Comparison of ENCODE assay signal across 17 cellular contexts in the genomic region with DNA sequence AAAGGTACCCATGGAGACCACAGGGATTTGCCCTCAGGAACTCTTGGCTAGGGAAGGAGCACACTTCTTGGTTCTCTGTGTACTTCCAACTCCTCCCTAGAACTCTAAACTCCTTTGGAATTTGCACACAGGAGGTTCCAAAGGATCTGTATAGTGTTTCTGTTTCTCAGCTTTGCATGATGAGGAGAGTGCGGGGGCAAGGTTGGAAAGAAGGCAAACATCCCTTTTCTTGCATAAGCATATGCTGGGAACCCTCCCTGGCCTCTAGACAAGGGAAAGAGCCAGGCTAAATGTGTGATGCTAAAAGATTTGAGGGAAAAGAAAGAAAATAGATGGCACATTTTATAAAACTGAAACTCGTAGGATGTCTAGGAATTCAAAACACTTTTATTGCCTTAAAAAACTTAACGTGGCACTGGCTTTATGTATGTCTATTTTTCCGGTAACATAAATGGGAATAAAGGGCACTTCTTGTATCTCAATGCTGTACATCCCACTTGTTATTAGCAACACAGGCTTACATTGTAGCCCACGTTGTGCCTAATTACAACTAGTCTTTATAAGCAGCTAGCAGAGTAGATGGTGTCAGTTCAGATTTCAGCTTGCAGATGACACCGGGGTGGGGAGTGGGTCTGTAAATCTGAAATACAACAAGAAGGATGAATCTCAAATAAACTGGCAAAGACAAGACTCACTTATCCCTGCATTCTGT.
"Had no signal": no experiment of that assay in that cellular context is flagged by ENCODE, and none has a peak within 500 bp of the region (broad histone marks: within the 10 kb centered on the region; RNA-seq: fewer than 3 reads in every experiment).

No MANE protein-coding gene starts in this region.

- H3K36me3 ChIP-seq: brain microvascular endothelial cell, prostate gland, right atrium auricular region, upper lobe of left lung had no signal

- H3K36me3 Mint-ChIP-seq: activated CD8-positive, alpha-beta memory T cell treated with anti-CD3 and anti-CD28 coated beads, Interleukin-2, amount 10 ng/mL, durations not matched to agents 7 days and 5 days; activated naive CD8-positive, alpha-beta T cell treated with anti-CD3 and anti-CD28 coated beads, Interleukin-2, amount 10 ng/mL, durations not matched to agents 7 days and 5 days; natural killer cell treated with Interleukin-12 subunit alpha and Interleukin-12 subunit beta and Interleukin-15 and Interleukin-18, amount 100 ng/mL, for 72 hours had no signal

- H3K27ac ChIP-seq: brain microvascular endothelial cell, coronary artery, prostate gland, right atrium auricular region, skin epidermis had no signal

- H3K27me3 ChIP-seq: brain microvascular endothelial cell, right atrium auricular region, upper lobe of left lung had no signal

- DNase-seq: activated B cell treated with CpG ODN at 0.5 μM for 24 hours; activated CD4-positive, alpha-beta memory T cell treated with anti-CD3 and anti-CD28 coated beads, Interleukin-2, amount 10 ng/mL, durations not matched to agents 7 days and 5 days; activated CD4-positive, alpha-beta T cell treated with anti-CD3 and anti-CD28 coated beads for 4 hours; activated CD8-positive, alpha-beta memory T cell treated with anti-CD3 and anti-CD28 coated beads, Interleukin-2, amount 10 ng/mL, durations not matched to agents 7 days and 5 days; activated naive CD4-positive, alpha-beta T cell treated with Interleukin-2 at 50 U/mL for 16 hours; activated naive CD8-positive, alpha-beta T cell treated with anti-CD3 and anti-CD28 coated beads, Interleukin-2, amount 10 ng/mL, durations not matched to agents 7 days and 5 days; brain microvascular endothelial cell; SK-N-SH; stimulated activated naive CD8-positive, alpha-beta T cell treated with anti-CD3 and anti-CD28 coated beads, Interleukin-15, amount 100 ng/mL, for 72 hours; upper lobe of left lung had no signal

- H3K4me1 Mint-ChIP-seq: activated B cell treated with CpG ODN at 0.5 μM for 24 hours; activated CD4-positive, alpha-beta memory T cell treated with anti-CD3 and anti-CD28 coated beads, Interleukin-2, amount 10 ng/mL, durations not matched to agents 7 days and 5 days; activated CD8-positive, alpha-beta memory T cell treated with anti-CD3 and anti-CD28 coated beads, Interleukin-2, amount 10 ng/mL, durations not matched to agents 7 days and 5 days; activated naive CD8-positive, alpha-beta T cell treated with anti-CD3 and anti-CD28 coated beads, Interleukin-2, amount 10 ng/mL, durations not matched to agents 7 days and 5 days; activated T-helper 17 cell treated with anti-CD3 and anti-CD28 coated beads, Interleukin-2, amount 50 U/mL, for 72 hours; stimulated activated naive CD8-positive, alpha-beta T cell treated with anti-CD3 and anti-CD28 coated beads, Interleukin-15, amount 100 ng/mL, for 72 hours had no signal

- H3K27ac Mint-ChIP-seq: activated B cell treated with CpG ODN at 0.5 μM for 24 hours; activated CD4-positive, alpha-beta memory T cell treated with anti-CD3 and anti-CD28 coated beads, Interleukin-2, amount 10 ng/mL, durations not matched to agents 7 days and 5 days; activated CD8-positive, alpha-beta memory T cell treated with anti-CD3 and anti-CD28 coated beads, Interleukin-2, amount 10 ng/mL, durations not matched to agents 7 days and 5 days; activated naive CD8-positive, alpha-beta T cell treated with anti-CD3 and anti-CD28 coated beads, Interleukin-2, amount 10 ng/mL, durations not matched to agents 7 days and 5 days; activated T-helper 17 cell treated with anti-CD3 and anti-CD28 coated beads, Interleukin-2, amount 50 U/mL, for 72 hours; natural killer cell treated with Interleukin-12 subunit alpha and Interleukin-12 subunit beta and Interleukin-15 and Interleukin-18, amount 100 ng/mL, for 72 hours; stimulated activated naive CD8-positive, alpha-beta T cell treated with anti-CD3 and anti-CD28 coated beads, Interleukin-15, amount 100 ng/mL, for 72 hours; T-helper 2 cell treated with Interferon-gamma antibody and Interleukin-4, amounts not matched to agents 5 μg/mL and 100 μg/mL, for 36 hours had no signal

- H3K4me3 ChIP-seq: coronary artery, prostate gland, right atrium auricular region, skin epidermis, upper lobe of left lung had no signal

- H3K4me3 Mint-ChIP-seq: activated B cell treated with CpG ODN at 0.5 μM for 24 hours; activated CD4-positive, alpha-beta memory T cell treated with anti-CD3 and anti-CD28 coated beads, Interleukin-2, amount 10 ng/mL, durations not matched to agents 7 days and 5 days; activated CD8-positive, alpha-beta memory T cell treated with anti-CD3 and anti-CD28 coated beads, Interleukin-2, amount 10 ng/mL, durations not matched to agents 7 days and 5 days; activated naive CD8-positive, alpha-beta T cell treated with anti-CD3 and anti-CD28 coated beads, Interleukin-2, amount 10 ng/mL, durations not matched to agents 7 days and 5 days; activated T-helper 17 cell treated with anti-CD3 and anti-CD28 coated beads, Interleukin-2, amount 50 U/mL, for 72 hours; natural killer cell treated with Interleukin-12 subunit alpha and Interleukin-12 subunit beta and Interleukin-15 and Interleukin-18, amount 100 ng/mL, for 72 hours; stimulated activated naive CD8-positive, alpha-beta T cell treated with anti-CD3 and anti-CD28 coated beads, Interleukin-15, amount 100 ng/mL, for 72 hours; T-helper 2 cell treated with Interferon-gamma antibody and Interleukin-4, amounts not matched to agents 5 μg/mL and 100 μg/mL, for 36 hours had no signal

- H3K9me3 Mint-ChIP-seq: activated B cell treated with CpG ODN at 0.5 μM for 24 hours; activated CD4-positive, alpha-beta memory T cell treated with anti-CD3 and anti-CD28 coated beads, Interleukin-2, amount 10 ng/mL, durations not matched to agents 7 days and 5 days; activated naive CD8-positive, alpha-beta T cell treated with anti-CD3 and anti-CD28 coated beads, Interleukin-2, amount 10 ng/mL, durations not matched to agents 7 days and 5 days; stimulated activated naive CD8-positive, alpha-beta T cell treated with anti-CD3 and anti-CD28 coated beads, Interleukin-15, amount 100 ng/mL, for 72 hours; T-helper 2 cell treated with Interferon-gamma antibody and Interleukin-4, amounts not matched to agents 5 μg/mL and 100 μg/mL, for 36 hours had no signal

- H3K9me3 ChIP-seq: prostate gland, right atrium auricular region, SK-N-SH, upper lobe of left lung had no signal

- H3K4me1 ChIP-seq: prostate gland, right atrium auricular region, upper lobe of left lung had no signal
